Comparison of ENCODE assay signal across 13 cellular contexts in genomic region chr1:45348020-45348419, GRCh38. TPM values are rescaled to one million over a fixed set of nuclear protein-coding genes. Genes with fewer than 3 reads are reported as not detected.
A peak's percentile ranks its signal among the peaks of the same experiment; 100 is the strongest.
DNase-seq lines count a peak whose midpoint lies in the region; ATAC-seq and TF ChIP-seq lines count a peak whose summit lies in the region.
"Had no signal": no experiment of that assay in that cellular context is flagged by ENCODE, and none has a peak within 500 bp of the region (broad histone marks: within the 10 kb centered on the region; RNA-seq: fewer than 3 reads in every experiment).

No MANE protein-coding gene starts in this region.

- no peak overlapping the region for H4K91ac ChIP-seq in H9 (ENCODE audit: insufficient read length, low read depth, low read length)

- H4K8ac ChIP-seq in H9 (replicated peaks; ENCODE audit: insufficient read length, low read depth, low read length), result no peak overlapping the region

- H3K9me3 ChIP-seq in GM23248 (ENCODE audit: low read depth), result no peaks in the 10 kb centered on the region
- no peaks in the 10 kb centered on the region for H3K9me3 ChIP-seq in hepatocyte (ENCODE audit: low read depth)
- no peaks in the 10 kb centered on the region for H3K9me3 ChIP-seq in H9 (ENCODE audit: control insufficient read depth, low read depth, low read length)
- H3K9me3 ChIP-seq: SJCRH30 had no signal

- no peak overlapping the region for H3K27ac ChIP-seq in GM23248
- H3K27ac ChIP-seq in hepatocyte, result peak overlapping the region; percentile 22
- H3K27ac ChIP-seq in H9 (ENCODE audit: insufficient read length, low read depth, low read length), result no peak overlapping the region
- H3K27ac ChIP-seq: SJCRH30 had no signal

- H3K23ac ChIP-seq in H9 (ENCODE audit: insufficient read length, low read depth, low read length), result no peak overlapping the region

- peaks cover 14% of the 10 kb centered on the region for H3F3A ChIP-seq in GM23248 (ENCODE audit: insufficient read depth)

- no peak overlapping the region for H3K4me3 Mint-ChIP-seq in activated naive CD8-positive, alpha-beta T cell treated with anti-CD3 and anti-CD28 coated beads, Interleukin-2, amount 50 U/mL, for 24 hours
- H3K4me3 Mint-ChIP-seq in stimulated activated effector memory CD8-positive, alpha-beta T cell treated with anti-CD3 and anti-CD28 coated beads, Interleukin-12 subunit alpha, Interleukin-12 subunit beta, amount 100 ng/mL, for 72 hours, result no peak overlapping the region
- H3K4me3 Mint-ChIP-seq in H9, result no peak overlapping the region
- H3K4me3 Mint-ChIP-seq: activated CD4-positive, alpha-beta T cell treated with anti-CD3 and anti-CD28 coated beads, Interleukin-2, amount 10 ng/mL, durations not matched to agents 24 days and 14 days had no signal

- peaks cover 26% of the 10 kb centered on the region for H3K36me3 Mint-ChIP-seq in activated naive CD8-positive, alpha-beta T cell treated with anti-CD3 and anti-CD28 coated beads, Interleukin-2, amount 50 U/mL, for 24 hours (ENCODE audit: low read depth)
- peaks cover 33% of the 10 kb centered on the region for H3K36me3 Mint-ChIP-seq in stimulated activated effector memory CD8-positive, alpha-beta T cell treated with anti-CD3 and anti-CD28 coated beads, Interleukin-12 subunit alpha, Interleukin-12 subunit beta, amount 100 ng/mL, for 72 hours
- peaks cover 9 to 35% (median 15%) of the 10 kb centered on the region in 3 experiments for H3K36me3 Mint-ChIP-seq in H9 (ENCODE audit: insufficient read depth in 1 of 3, low read depth in 3 of 3)

- no peaks in the 10 kb centered on the region for H3K27me3 ChIP-seq in GM23248 (replicated peaks; ENCODE audit: insufficient read depth)
- H3K27me3 ChIP-seq in hepatocyte, result no peaks in the 10 kb centered on the region
- no peaks in the 10 kb centered on the region for H3K27me3 ChIP-seq in H9 (ENCODE audit: insufficient read depth, low read length)
- H3K27me3 ChIP-seq: SJCRH30 had no signal

- no peaks in the 10 kb centered on the region for H3K79me1 ChIP-seq in H9 (ENCODE audit: insufficient read depth, low read depth, low read length, poor library complexity, severe bottlenecking)

- H2BK5ac ChIP-seq in H9 (ENCODE audit: insufficient read length, low read length), result no peak overlapping the region

- H3K9me2 ChIP-seq in GM23248 (ENCODE audit: insufficient read depth), result no peaks in the 10 kb centered on the region
- H3K9me2 ChIP-seq in hepatocyte (replicated peaks; ENCODE audit: insufficient read depth), result no peaks in the 10 kb centered on the region

- no peak overlapping the region for H3K14ac ChIP-seq in H9 (ENCODE audit: insufficient read depth, low read length)

- H3K27me3 Mint-ChIP-seq in activated naive CD8-positive, alpha-beta T cell treated with anti-CD3 and anti-CD28 coated beads, Interleukin-2, amount 50 U/mL, for 24 hours, result no peaks in the 10 kb centered on the region
- no peaks in the 10 kb centered on the region for H3K27me3 Mint-ChIP-seq in H9 (ENCODE audit: low read depth)
- H3K27me3 Mint-ChIP-seq: activated CD4-positive, alpha-beta T cell treated with anti-CD3 and anti-CD28 coated beads, Interleukin-2, amount 10 ng/mL, durations not matched to agents 24 days and 14 days had no signal

- H3K23me2 ChIP-seq in H9 (ENCODE audit: insufficient read length, low read depth, low read length, poor library complexity, severe bottlenecking), result no peaks in the 10 kb centered on the region

- H2AFZ ChIP-seq in GM23248 (no peak overlapping the region), hepatocyte (no peak overlapping the region), H9 (ENCODE audit: low read length) (no peak overlapping the region)

- DNase-seq in GM23248 (peak; percentile 55), hepatocyte (ENCODE audit: low spot score) (no peak), H9 (no peak), midbrain (lab: John Stamatoyannopoulos, UW) (no peak)
- no peak for DNase-seq in activated naive CD8-positive, alpha-beta T cell treated with anti-CD3 and anti-CD28 coated beads, Interleukin-2, amount 50 U/mL, for 24 hours
- no peak for DNase-seq in stimulated activated effector memory CD8-positive, alpha-beta T cell treated with anti-CD3 and anti-CD28 coated beads, Interleukin-12 subunit alpha, Interleukin-12 subunit beta, amount 100 ng/mL, for 72 hours (ENCODE audit: low spot score in 2 of 2)
- DNase-seq: activated CD4-positive, alpha-beta T cell treated with anti-CD3 and anti-CD28 coated beads, Interleukin-2, amount 10 ng/mL, durations not matched to agents 24 days and 14 days; activated naive CD4-positive, alpha-beta T cell; DMS 273 treated with DMSO at 0.1 percent for 48 hours; NCI-H510A; SJCRH30 had no signal

- TF ChIP-seq CTCF in hepatocyte (IDR thresholded peaks at IDR 0.05; ENCODE audit: poor library complexity) (no peak), H9 (conservative IDR thresholded peaks at IDR 0.05) (no peak)

- no peak overlapping the region for H2BK12ac ChIP-seq in H9 (ENCODE audit: insufficient read length, low read depth, low read length)

- no peak overlapping the region for H3K4me3 ChIP-seq in GM23248
- no peak overlapping the region for H3K4me3 ChIP-seq in hepatocyte
- H3K4me3 ChIP-seq: SJCRH30 had no signal

- H2AK5ac ChIP-seq in H9 (ENCODE audit: insufficient read length, low read length), result no peak overlapping the region

- H3K27ac Mint-ChIP-seq in activated naive CD8-positive, alpha-beta T cell treated with anti-CD3 and anti-CD28 coated beads, Interleukin-2, amount 50 U/mL, for 24 hours, result peak overlapping the region; percentile 29
- peak overlapping the region; percentile 76 for H3K27ac Mint-ChIP-seq in stimulated activated effector memory CD8-positive, alpha-beta T cell treated with anti-CD3 and anti-CD28 coated beads, Interleukin-12 subunit alpha, Interleukin-12 subunit beta, amount 100 ng/mL, for 72 hours
- 0 out of 7 replicates have a peak overlapping the region, but pooled peaks of 1 of the 3 experiments have one; percentile 8 for H3K27ac Mint-ChIP-seq in H9
- H3K27ac Mint-ChIP-seq: activated CD4-positive, alpha-beta T cell treated with anti-CD3 and anti-CD28 coated beads, Interleukin-2, amount 10 ng/mL, durations not matched to agents 24 days and 14 days had no signal

- no peak overlapping the region for H4K5ac ChIP-seq in H9 (ENCODE audit: insufficient read length, low read depth, low read length)

- H3K4me1 ChIP-seq in GM23248 (ENCODE audit: insufficient read depth) (peaks cover 18% of the 10 kb centered on the region), hepatocyte (ENCODE audit: insufficient read depth) (peaks cover 12% of the 10 kb centered on the region), H9 (ENCODE audit: insufficient read depth, low read length) (no peaks in the 10 kb centered on the region)
- H3K4me1 ChIP-seq: SJCRH30 had no signal

- H3K79me2 ChIP-seq in GM23248 (ENCODE audit: insufficient read depth) (no peaks in the 10 kb centered on the region), hepatocyte (peaks cover 2% of the 10 kb centered on the region), H9 (ENCODE audit: insufficient read depth, low read length) (no peaks in the 10 kb centered on the region)

- no peak overlapping the region for H3K56ac ChIP-seq in H9 (ENCODE audit: insufficient read length, low read depth, low read length)

- H3K9ac ChIP-seq in GM23248, result no peak overlapping the region
- no peak overlapping the region for H3K9ac ChIP-seq in H9 (ENCODE audit: extremely low read depth, insufficient read length, low read length)

- H3K4me1 Mint-ChIP-seq in activated naive CD8-positive, alpha-beta T cell treated with anti-CD3 and anti-CD28 coated beads, Interleukin-2, amount 50 U/mL, for 24 hours, result peaks cover 8% of the 10 kb centered on the region
- H3K4me1 Mint-ChIP-seq in stimulated activated effector memory CD8-positive, alpha-beta T cell treated with anti-CD3 and anti-CD28 coated beads, Interleukin-12 subunit alpha, Interleukin-12 subunit beta, amount 100 ng/mL, for 72 hours, result no peaks in the 10 kb centered on the region
- no peaks in the 10 kb centered on the region for H3K4me1 Mint-ChIP-seq in H9

- no peak overlapping the region for H3K18ac ChIP-seq in H9 (ENCODE audit: insufficient read length, low read depth, low read length)

- H3K4ac ChIP-seq in H9 (ENCODE audit: low read depth, low read length), result no peak overlapping the region

- in situ Hi-C loops in GM23248 (cut with MboI), result loop anchor here (5.0 kb wide), 1 partner anchor 144 kb away; the partner anchor contains the start of gene TESK2

- H3K36me3 ChIP-seq in GM23248 (ENCODE audit: low read depth) (0 out of 2 replicates have a peak, but pooled peaks cover 12% of the 10 kb centered on the region), hepatocyte (replicated peaks; ENCODE audit: insufficient read depth, low read depth) (no peaks in the 10 kb centered on the region)

- peak overlapping the region; percentile 13 for H3K4me2 ChIP-seq in GM23248 (ENCODE audit: unreplicated experiment)
- H3K4me2 ChIP-seq in hepatocyte, result no peak overlapping the region
- H3K4me2 ChIP-seq in H9 (ENCODE audit: insufficient read depth, insufficient read length, low read length), result no peak overlapping the region

- no peak overlapping the region for H3T11ph ChIP-seq in H9 (ENCODE audit: low read length)

- H2BK15ac ChIP-seq in H9 (ENCODE audit: low read depth, low read length), result no peak overlapping the region

- 94 to 96% methylated on average over 2 of the region's 2 CpGs for WGBS in GM23248 (ENCODE audit: low coverage in 1 of 2, low lambda C conversion rate in 2 of 2, missing lambda C conversion rate in 2 of 2), 2 experiments
- WGBS in hepatocyte (ENCODE audit: low lambda C conversion rate, missing lambda C conversion rate), result 80% methylated on average over 2 of the region's 2 CpGs
- no CpG with 5 or more reads among the region's 2 CpGs for WGBS in H9 (ENCODE audit: extremely low coverage, insufficient read length, low lambda C conversion rate)

- H2BK120ac ChIP-seq in H9 (ENCODE audit: low read depth, low read length, poor library complexity, severe bottlenecking), result no peak overlapping the region

- H4K20me1 ChIP-seq in GM23248 (ENCODE audit: insufficient read depth), result no peaks in the 10 kb centered on the region
- H4K20me1 ChIP-seq in hepatocyte (ENCODE audit: insufficient read depth, poor library complexity, severe bottlenecking), result no peaks in the 10 kb centered on the region
- H4K20me1 ChIP-seq in H9 (ENCODE audit: control insufficient read depth, insufficient read depth, insufficient read length), result no peaks in the 10 kb centered on the region

- no peaks in the 10 kb centered on the region for H3K9me3 Mint-ChIP-seq in activated naive CD8-positive, alpha-beta T cell treated with anti-CD3 and anti-CD28 coated beads, Interleukin-2, amount 50 U/mL, for 24 hours
- no peaks in the 10 kb centered on the region for H3K9me3 Mint-ChIP-seq in stimulated activated effector memory CD8-positive, alpha-beta T cell treated with anti-CD3 and anti-CD28 coated beads, Interleukin-12 subunit alpha, Interleukin-12 subunit beta, amount 100 ng/mL, for 72 hours
- H3K9me3 Mint-ChIP-seq in H9, result no peaks in the 10 kb centered on the region
- H3K9me3 Mint-ChIP-seq: activated CD4-positive, alpha-beta T cell treated with anti-CD3 and anti-CD28 coated beads, Interleukin-2, amount 10 ng/mL, durations not matched to agents 24 days and 14 days had no signal

- no peak for ATAC-seq in activated naive CD8-positive, alpha-beta T cell treated with anti-CD3 and anti-CD28 coated beads, Interleukin-2, amount 50 U/mL, for 24 hours
- ATAC-seq in stimulated activated effector memory CD8-positive, alpha-beta T cell treated with anti-CD3 and anti-CD28 coated beads, Interleukin-12 subunit alpha, Interleukin-12 subunit beta, amount 100 ng/mL, for 72 hours, result no peak
- ATAC-seq in HG02970 (IDR thresholded peaks at IDR 0.05; ENCODE audit: low FRiP score, unreplicated experiment) (no peak), HG02623 (IDR thresholded peaks at IDR 0.05; ENCODE audit: unreplicated experiment) (no peak)

- no peak overlapping the region for H2BK20ac ChIP-seq in H9 (ENCODE audit: low read depth, low read length, poor library complexity, severe bottlenecking)

RNA-seq across cellular contexts. Expression of gene MUTYH, which starts 7.8 kb away (rescaled TPM):
- total RNA-seq in GM23248 (2014; rRNA removed; shearing (Covaris generic)), result 14.5 and 15.0 TPM in 2 replicates
- polyA plus RNA-seq in GM23248 (2016; fragmentation: Nextera tagmentation; extraction: Ambion mirVana), result 10.0 and 10.6 TPM in 2 replicates
- total RNA-seq in hepatocyte, result 16.6 and 23.5 TPM in 2 replicates
- 24.9 and 29.6 TPM in 2 replicates for polyA plus RNA-seq in hepatocyte
- 52.6 and 61.1 TPM in 2 replicates for total RNA-seq in H9 (2021)

RNA-seq across cellular contexts. Expression of gene TOE1, which starts 8.1 kb away (rescaled TPM):
- total RNA-seq in GM23248 (2014; rRNA removed; shearing (Covaris generic)), result 10.4 and 15.3 TPM in 2 replicates
- polyA plus RNA-seq in GM23248 (2016; fragmentation: Nextera tagmentation; extraction: Ambion mirVana) (8.2 and 8.4 TPM in 2 replicates), hepatocyte (12.2 and 17.4 TPM in 2 replicates)
- total RNA-seq in hepatocyte (10.4 and 10.6 TPM in 2 replicates), H9 (2021) (31.2 and 33.5 TPM in 2 replicates)

RNA-seq across cellular contexts. Expression of gene HPDL, which starts 21.3 kb away (rescaled TPM):
- total RNA-seq in GM23248 (2014; rRNA removed; shearing (Covaris generic)), result 3.7 TPM in 2 replicates
- polyA plus RNA-seq in GM23248 (2016; fragmentation: Nextera tagmentation; extraction: Ambion mirVana) (1.2 and 1.4 TPM in 2 replicates), hepatocyte (5.1 and 5.8 TPM in 2 replicates)
- total RNA-seq in hepatocyte (3.9 and 6.2 TPM in 2 replicates), H9 (2021) (10.1 and 10.6 TPM in 2 replicates)
- total RNA-seq: SJCRH30 had no signal
